Comparison of ENCODE assay signal across 8 cellular contexts in genomic region chr5:173581408-173582197, GRCh38. TPM values are rescaled to one million over a fixed set of nuclear protein-coding genes. Genes with fewer than 3 reads are reported as not detected.
A peak's percentile ranks its signal among the peaks of the same experiment; 100 is the strongest.
DNase-seq lines count a peak whose midpoint lies in the region; ATAC-seq and TF ChIP-seq lines count a peak whose summit lies in the region.

No MANE protein-coding gene starts in this region.

- no peaks in the 10 kb centered on the region for H3K36me3 ChIP-seq in spleen

- H3K27me3 ChIP-seq in spleen (replicated peaks in 1 of 7): no peaks in the 10 kb centered on the region

- H3K27ac Mint-ChIP-seq in stimulated activated memory B cell treated with anti-CD40 and anti-IgM and Interleukin-4, amounts not matched to agents 10 μg/mL and 1 μg/mL and 100 μg/mL, for 72 hours: no peak overlapping the region

- peaks cover 19% of the 10 kb centered on the region for H3K9me3 Mint-ChIP-seq in stimulated activated memory B cell treated with anti-CD40 and anti-IgM and Interleukin-4, amounts not matched to agents 10 μg/mL and 1 μg/mL and 100 μg/mL, for 72 hours

- TF ChIP-seq CTCF in GM12873 (IDR thresholded peaks at IDR 0.05; ENCODE audit: insufficient read depth, low read depth, low read length, missing control alignments) (peak; percentile 83), LNCaP clone FGC (IDR thresholded peaks at IDR 0.05; ENCODE audit: control insufficient read depth, extremely low read depth, insufficient read depth) (peak; percentile 85), foreskin fibroblast (IDR thresholded peaks at IDR 0.05; ENCODE audit: low read depth, low read length) (peak; percentile 80), spleen (IDR thresholded peaks at IDR 0.05 in 8 of 11, conservative IDR thresholded peaks at IDR 0.05 in 3 of 11) (peak in 9 of 11 experiments; percentile 26 to 75 (median 60))

- H3K27me3 Mint-ChIP-seq in stimulated activated memory B cell treated with anti-CD40 and anti-IgM and Interleukin-4, amounts not matched to agents 10 μg/mL and 1 μg/mL and 100 μg/mL, for 72 hours: peaks cover 22% of the 10 kb centered on the region

- intact Hi-C loops in spleen (cut with DNase I; ENCODE audit: low total_unique reads): no loop called here

- H3K4me3 ChIP-seq in LNCaP clone FGC (ENCODE audit: low read depth, low read length) (no peak overlapping the region), foreskin fibroblast (ENCODE audit: low read depth in 1 of 2, low read length in 2 of 2) (no peak overlapping the region), spleen (no peak overlapping the region)

- DNase-seq in LNCaP clone FGC (ENCODE audit: low read depth) (no peak), foreskin fibroblast (peak in 1 of 2 donors; percentile 56), spleen (peak; percentile 80)
- peak; percentile 26 for DNase-seq in activated CD8-positive, alpha-beta memory T cell treated with anti-CD3 and anti-CD28 coated beads, Interleukin-2, amount 50 U/mL, for 4 hours

- H3K36me3 Mint-ChIP-seq in stimulated activated memory B cell treated with anti-CD40 and anti-IgM and Interleukin-4, amounts not matched to agents 10 μg/mL and 1 μg/mL and 100 μg/mL, for 72 hours: peaks cover 26% of the 10 kb centered on the region

- peak overlapping the region in 1 of 8 donors; percentile 15 for H3K27ac ChIP-seq in spleen

- TF ChIP-seq POLR2A in spleen (IDR thresholded peaks at IDR 0.05): no peak

- H3K9me3 ChIP-seq in spleen: peaks cover 0 to 39% (median 31%) of the 10 kb centered on the region in 8 donors

- no peak for ATAC-seq in HG02938 (IDR thresholded peaks at IDR 0.05; ENCODE audit: unreplicated experiment)
- ATAC-seq in stimulated activated memory B cell treated with anti-CD40 and anti-IgM and Interleukin-4, amounts not matched to agents 10 μg/mL and 1 μg/mL and 100 μg/mL, for 72 hours: no peak
- no peak for ATAC-seq in HG02571 (IDR thresholded peaks at IDR 0.05; ENCODE audit: unreplicated experiment)

- no peaks in the 10 kb centered on the region for H3K4me1 Mint-ChIP-seq in stimulated activated memory B cell treated with anti-CD40 and anti-IgM and Interleukin-4, amounts not matched to agents 10 μg/mL and 1 μg/mL and 100 μg/mL, for 72 hours

- H3K4me1 ChIP-seq in spleen: peaks cover 0 to 7% (median 0%) of the 10 kb centered on the region in 6 donors

- WGBS in spleen, 5 donors: 52 to 65% (median 61%) methylated on average over 16 of the region's 16 CpGs

- H3K4me3 Mint-ChIP-seq in stimulated activated memory B cell treated with anti-CD40 and anti-IgM and Interleukin-4, amounts not matched to agents 10 μg/mL and 1 μg/mL and 100 μg/mL, for 72 hours: no peak overlapping the region

RNA-seq across cellular contexts. Expression of gene BOD1, which starts 34.8 kb away (rescaled TPM):
- total RNA-seq in spleen: 10 to 100 TPM; 28.1 to 40.5 (median 32.1) TPM
- 10 to 100 TPM; 28.5 to 35.9 (median 28.5) TPM for polyA plus RNA-seq in spleen
